In the genomic region with DNA sequence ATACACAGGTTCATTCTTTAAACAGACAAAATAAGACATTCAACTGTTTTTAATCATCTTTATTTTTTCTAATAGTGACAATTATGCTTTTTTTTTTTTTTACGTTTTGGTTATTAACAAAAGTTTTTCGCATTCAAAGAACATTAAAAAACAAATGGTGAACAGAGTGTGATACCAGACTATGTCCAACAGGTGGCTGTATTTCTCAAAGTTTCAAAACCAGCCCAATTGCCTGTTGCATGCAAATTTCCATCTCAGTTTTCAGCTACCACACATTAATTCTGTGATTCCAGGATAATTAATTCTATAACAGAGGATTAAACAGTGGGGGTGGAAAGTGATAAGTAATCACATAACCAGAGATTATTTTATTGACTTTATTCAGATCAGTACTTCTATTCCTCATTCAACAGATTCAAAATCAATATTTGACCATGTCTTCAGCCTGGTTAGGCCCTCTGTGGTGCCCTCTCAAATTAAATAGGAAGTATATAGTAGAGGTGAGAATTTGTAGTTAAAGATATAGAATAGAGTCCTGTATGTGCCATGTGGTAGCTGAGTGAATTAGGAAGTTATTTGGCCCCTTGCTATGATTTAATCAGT, we compare ENCODE assay signal across 8 cellular contexts.
DNase-seq lines count a peak whose midpoint lies in the region; ATAC-seq and TF ChIP-seq lines count a peak whose summit lies in the region.

No MANE protein-coding gene starts in this region.

- intact Hi-C loops in PC-9 (cut with micrococcal nuclease; ENCODE audit: unreplicated experiment): loop anchor here (1.0 to 2.0 kb wide), 5 partner anchors 150 to 766 kb away; no protein-coding TSS in a partner anchor

- POLR2A ChIA-PET in PC-9 (lab: Charles Lee; ENCODE audit: unreplicated experiment): interaction anchor here (0.7 kb wide), 1 partner anchor 316 kb away, joined by 8 read pairs; no protein-coding TSS in a partner anchor

- no peak overlapping the region for H3K9ac ChIP-seq in fibroblast of lung (ENCODE audit: insufficient read depth, low read length)

- H2AFZ ChIP-seq in PC-9: no peak overlapping the region
- no peak overlapping the region for H2AFZ ChIP-seq in fibroblast of lung (ENCODE audit: low read length)

- H3K9me3 ChIP-seq in BE2C (no peaks in the 10 kb centered on the region), PC-9 (ENCODE audit: insufficient read depth, low read depth) (no peaks in the 10 kb centered on the region), fibroblast of lung (ENCODE audit: control insufficient read depth, insufficient read depth, low read depth, low read length) (no peaks in the 10 kb centered on the region)
- H3K9me3 ChIP-seq in effector memory CD4-positive, alpha-beta T cell (ENCODE audit: control insufficient read depth, low read length): no peaks in the 10 kb centered on the region

- peak; percentile 72 for TF ChIP-seq CTCF in BE2C (IDR thresholded peaks at IDR 0.05; ENCODE audit: low read depth, low read length)
- TF ChIP-seq CTCF in PC-9 (conservative IDR thresholded peaks at IDR 0.05): peak; percentile 96
- peak; percentile 51 to 72 for TF ChIP-seq CTCF in fibroblast of lung (conservative IDR thresholded peaks at IDR 0.05 in 1 of 2, IDR thresholded peaks at IDR 0.05 in 1 of 2; ENCODE audit: low read depth in 1 of 2, low read length in 2 of 2)

- BruUV-seq in PC-9 (replicated peaks; lab: Mats Ljungman, UMichigan): no TSS peak

- ATAC-seq in GM18520 (IDR thresholded peaks at IDR 0.05; ENCODE audit: unreplicated experiment) (peak; percentile 76), HG03066 (IDR thresholded peaks at IDR 0.05; ENCODE audit: low read depth, unreplicated experiment) (peak; percentile 86)

- CTCF ChIA-PET in PC-9 (lab: Charles Lee): interaction anchor here (0.6 to 1.3 kb wide), 14 partner anchors 9 to 1339 kb away, joined by 3 to 12 read pairs (median 4); no protein-coding TSS in a partner anchor

- H3K27ac ChIP-seq in PC-9 (no peak overlapping the region), fibroblast of lung (ENCODE audit: insufficient read depth, low read length) (no peak overlapping the region)
- H3K27ac ChIP-seq in effector memory CD4-positive, alpha-beta T cell (ENCODE audit: insufficient read depth, low read length, poor library complexity, severe bottlenecking): no peak overlapping the region

- H4K20me1 ChIP-seq in PC-9 (ENCODE audit: insufficient read depth) (no peaks in the 10 kb centered on the region), fibroblast of lung (ENCODE audit: control insufficient read depth, extremely low read depth, insufficient read depth, low read length) (no peaks in the 10 kb centered on the region)

- H3K27me3 ChIP-seq in BE2C: peaks cover 5% of the 10 kb centered on the region
- no peaks in the 10 kb centered on the region for H3K27me3 ChIP-seq in PC-9 (ENCODE audit: insufficient read depth, low read depth)
- no peaks in the 10 kb centered on the region for H3K27me3 ChIP-seq in fibroblast of lung (ENCODE audit: control insufficient read depth, insufficient read depth, low read length)
- H3K27me3 ChIP-seq in effector memory CD4-positive, alpha-beta T cell (replicated peaks; ENCODE audit: control insufficient read depth, insufficient read depth, low read length, poor library complexity, severe bottlenecking): no peaks in the 10 kb centered on the region

- H3K79me2 ChIP-seq in PC-9 (ENCODE audit: low read depth) (no peaks in the 10 kb centered on the region), fibroblast of lung (ENCODE audit: control insufficient read depth, insufficient read depth, low read length) (no peaks in the 10 kb centered on the region)

- H3F3A ChIP-seq in PC-9 (ENCODE audit: insufficient read depth, low read depth): no peaks in the 10 kb centered on the region

- no peak overlapping the region for H3K4me3 ChIP-seq in BE2C (ENCODE audit: low read depth, low read length)
- H3K4me3 ChIP-seq in PC-9: no peak overlapping the region
- no peak overlapping the region for H3K4me3 ChIP-seq in fibroblast of lung (replicated peaks in 1 of 4; ENCODE audit: control extremely low read depth in 1 of 4, insufficient read depth in 1 of 4, low read depth in 3 of 4, low read length in 4 of 4)
- H3K4me3 ChIP-seq in effector memory CD4-positive, alpha-beta T cell (ENCODE audit: insufficient read depth, low read depth, low read length, poor library complexity, severe bottlenecking): no peak overlapping the region

- no peaks in the 10 kb centered on the region for H3K9me2 ChIP-seq in PC-9 (ENCODE audit: insufficient read depth)

- H3K4me1 ChIP-seq in BE2C: no peaks in the 10 kb centered on the region
- no peaks in the 10 kb centered on the region for H3K4me1 ChIP-seq in PC-9 (replicated peaks; ENCODE audit: insufficient read depth)
- H3K4me1 ChIP-seq in fibroblast of lung (ENCODE audit: control insufficient read depth, extremely low read depth, insufficient read depth, low read length): no peaks in the 10 kb centered on the region
- no peaks in the 10 kb centered on the region for H3K4me1 ChIP-seq in effector memory CD4-positive, alpha-beta T cell (ENCODE audit: control insufficient read depth, insufficient read depth, low read length, poor library complexity, severe bottlenecking)

- no peaks in the 10 kb centered on the region for H3K36me3 ChIP-seq in BE2C
- H3K36me3 ChIP-seq in PC-9 (ENCODE audit: low read depth): no peaks in the 10 kb centered on the region
- no peaks in the 10 kb centered on the region for H3K36me3 ChIP-seq in fibroblast of lung (ENCODE audit: control insufficient read depth, insufficient read depth, low read length)
- no peaks in the 10 kb centered on the region for H3K36me3 ChIP-seq in effector memory CD4-positive, alpha-beta T cell (ENCODE audit: control insufficient read depth, insufficient read depth, low read length)

- H3K4me2 ChIP-seq in PC-9: no peak overlapping the region
- H3K4me2 ChIP-seq in fibroblast of lung (ENCODE audit: extremely low read depth, insufficient read depth, low read length): no peak overlapping the region

- DNase-seq in BE2C (no peak), PC-9 (no peak), fibroblast of lung (ENCODE audit: low read depth in 2 of 2) (peak; percentile 38 to 70), retina (peak; percentile 19)
- DNase-seq in activated T-cell treated with anti-CD3 and anti-CD28 coated beads, Interleukin-2, amount 50 U/mL, for 1 hour: no peak
- DNase-seq in effector memory CD4-positive, alpha-beta T cell: no peak

Comparison
In these comparisons a context has a peak if more than half of its experiments do, and no peak if none do; other contexts are left out.
1. DNase-seq: peak in fibroblast of lung (2 of 2) and retina (single experiment); none in BE2C (single experiment), PC-9 (0 of 2), activated T-cell treated with anti-CD3 and anti-CD28 coated beads, Interleukin-2, amount 50 U/mL, for 1 hour (single experiment) and effector memory CD4-positive, alpha-beta T cell (0 of 3).
2. Peak in every context shown above with its lines, with median percentiles within 50 percentile points of each other: CTCF ChIP-seq.